Comparison of ENCODE assay signal across 8 cellular contexts in genomic region chr9:125706661-125707539, GRCh38. TPM values are rescaled to one million over a fixed set of nuclear protein-coding genes. Genes with fewer than 3 reads are reported as not detected.
DNase-seq lines count a peak whose midpoint lies in the region; ATAC-seq and TF ChIP-seq lines count a peak whose summit lies in the region.

Gene MAPKAP1, minus strand, starts transcription at chr9:125707208. Its CDS starts 34,634 bp downstream, at chr9:125672574.

- ATAC-seq in HG02588 (IDR thresholded peaks at IDR 0.05; ENCODE audit: unreplicated experiment), result peak; percentile 96
- peak; percentile 99 for ATAC-seq in gastroesophageal sphincter

- CTCF ChIA-PET in activated naive CD4-positive, alpha-beta T cell treated with anti-CD3 and anti-CD28 coated beads, Interleukin-2, amount 10 ng/mL, durations not matched to agents 7 days and 5 days (lab: Charles Lee), result interaction anchor here (1.0 to 1.1 kb wide), 2 partner anchors 41 to 74 kb away, joined by 3 read pairs; no protein-coding TSS in a partner anchor

- DNase-seq in NCI-H1048 (lab: John Stamatoyannopoulos, UW) (peak; percentile 93), SK-N-MC (ENCODE audit: low read depth, low spot score) (peak; percentile 60)
- DNase-seq in activated naive CD4-positive, alpha-beta T cell treated with anti-CD3 and anti-CD28 coated beads, Interleukin-2, amount 10 ng/mL, durations not matched to agents 7 days and 5 days, result peak; percentile 95

- H3K27ac ChIP-seq in SK-N-MC, result no peak within 1 kb of the TSS
- H3K27ac ChIP-seq in gastroesophageal sphincter, result peak within 1 kb of the TSS; percentile 41 to 88 (median 84)
- H3K27ac ChIP-seq in neutrophil, result peak within 1 kb of the TSS; percentile 75

- no peaks in the 10 kb centered on the region for H3K9me3 ChIP-seq in SK-N-MC (ENCODE audit: low read depth, low read length)
- H3K9me3 ChIP-seq in gastroesophageal sphincter, result no peaks in the 10 kb centered on the region
- no peaks in the 10 kb centered on the region for H3K9me3 ChIP-seq in neutrophil

- H3K27me3 Mint-ChIP-seq in activated naive CD4-positive, alpha-beta T cell treated with anti-CD3 and anti-CD28 coated beads, Interleukin-2, amount 10 ng/mL, durations not matched to agents 7 days and 5 days, result peaks cover 4% of the 10 kb centered on the region

- WGBS in gastroesophageal sphincter (ENCODE audit: low coverage in 1 of 2), 2 donors, result 0% methylated on average over 2 of the region's 65 CpGs; no CpG with 5 or more reads in 1 of the 2 donors

- peak within 1 kb of the TSS; percentile 89 for H3K9ac ChIP-seq in SK-N-MC (ENCODE audit: insufficient read length)

- peaks cover 0 to 40% (median 16%) of the 10 kb centered on the region in 3 donors for H3K4me1 ChIP-seq in gastroesophageal sphincter
- peaks cover 13 to 18% of the 10 kb centered on the region in 2 experiments for H3K4me1 ChIP-seq in neutrophil (ENCODE audit: control insufficient read depth in 1 of 2, insufficient read depth in 1 of 2, low read depth in 1 of 2, low read length in 1 of 2)

- H3K36me3 Mint-ChIP-seq in activated naive CD4-positive, alpha-beta T cell treated with anti-CD3 and anti-CD28 coated beads, Interleukin-2, amount 10 ng/mL, durations not matched to agents 7 days and 5 days, result peaks cover 16% of the 10 kb centered on the region

- H3K27ac Mint-ChIP-seq in activated naive CD4-positive, alpha-beta T cell treated with anti-CD3 and anti-CD28 coated beads, Interleukin-2, amount 10 ng/mL, durations not matched to agents 7 days and 5 days, result peak within 1 kb of the TSS; percentile 69

- peaks cover 38% of the 10 kb centered on the region for H3K4me1 Mint-ChIP-seq in activated naive CD4-positive, alpha-beta T cell treated with anti-CD3 and anti-CD28 coated beads, Interleukin-2, amount 10 ng/mL, durations not matched to agents 7 days and 5 days

- TF ChIP-seq EP300 in gastroesophageal sphincter (IDR thresholded peaks at IDR 0.05), result no peak

- no peaks in the 10 kb centered on the region for H3K36me3 ChIP-seq in SK-N-MC (ENCODE audit: insufficient read depth, low read length)
- H3K36me3 ChIP-seq in gastroesophageal sphincter, result no peaks in the 10 kb centered on the region
- no peaks in the 10 kb centered on the region for H3K36me3 ChIP-seq in neutrophil

- peak in 1 of 4 experiments; percentile 31 for TF ChIP-seq CTCF in gastroesophageal sphincter (IDR thresholded peaks at IDR 0.05)
- TF ChIP-seq CTCF in neutrophil (IDR thresholded peaks at IDR 0.05), result peak; percentile 14
- no peak for TF ChIP-seq CTCF in subcutaneous adipose tissue (IDR thresholded peaks at IDR 0.05; ENCODE audit: low read depth)

- H3K27me3 ChIP-seq in gastroesophageal sphincter (no peaks in the 10 kb centered on the region), neutrophil (no peaks in the 10 kb centered on the region)

- peak; percentile 67 to 72 for TF ChIP-seq POLR2A in gastroesophageal sphincter (IDR thresholded peaks at IDR 0.05)

- H3K4me3 ChIP-seq in GM08714 (ENCODE audit: low read length) (peak within 1 kb of the TSS; percentile 100), SK-N-MC (peak within 1 kb of the TSS; percentile 93), gastroesophageal sphincter (peak within 1 kb of the TSS; percentile 75 to 87), neutrophil (ENCODE audit: low read depth in 1 of 2, low read length in 1 of 2) (peak within 1 kb of the TSS; percentile 68 to 81)

- H3K9me3 Mint-ChIP-seq in activated naive CD4-positive, alpha-beta T cell treated with anti-CD3 and anti-CD28 coated beads, Interleukin-2, amount 10 ng/mL, durations not matched to agents 7 days and 5 days, result no peaks in the 10 kb centered on the region

- peak within 1 kb of the TSS; percentile 82 for H3K4me3 Mint-ChIP-seq in activated naive CD4-positive, alpha-beta T cell treated with anti-CD3 and anti-CD28 coated beads, Interleukin-2, amount 10 ng/mL, durations not matched to agents 7 days and 5 days

RNA-seq across cellular contexts. Expression of gene MAPKAP1, which starts in this region (rescaled TPM):
- total RNA-seq in gastroesophageal sphincter (100 to 1,000 TPM in 1 of 4 donors, 10 to 100 TPM in 3; 76.5 to 141 (median 87.5) TPM), subcutaneous adipose tissue (100 to 1,000 TPM in 1 of 4 donors, 10 to 100 TPM in 3; 64.4 to 146 (median 83.9) TPM)
